8 cellular contexts compared by ENCODE assay signal in the genomic region with DNA sequence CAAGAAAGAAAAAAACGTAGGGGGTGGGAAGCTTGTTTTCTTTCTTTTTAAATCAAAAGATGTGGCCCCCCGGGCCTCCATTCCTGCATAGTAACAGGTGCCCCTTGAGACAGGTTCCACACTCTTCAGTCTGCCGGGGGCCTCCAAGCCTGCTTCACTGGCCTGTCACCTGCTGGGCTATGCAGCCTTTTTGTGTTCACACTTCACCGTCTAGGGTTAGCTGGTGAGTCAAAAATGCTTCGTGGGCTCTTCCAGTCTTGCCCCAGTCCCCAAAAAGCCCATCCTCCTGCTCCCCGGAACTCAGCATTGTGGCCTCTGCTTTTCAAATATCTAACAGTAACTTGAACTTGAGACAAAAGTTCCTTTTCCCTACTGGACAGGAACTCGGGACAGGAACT.
DNase-seq lines count a peak whose midpoint lies in the region; ATAC-seq and TF ChIP-seq lines count a peak whose summit lies in the region.

No MANE protein-coding gene starts in this region.

- H3K36me3 ChIP-seq in Peyer's patch (peaks cover 0 to 43% (median 0%) of the 10 kb centered on the region in 3 donors), left lung (peaks cover 0 to 54% of the 10 kb centered on the region in 2 donors)

- ATAC-seq in left lung, result no peak
- no peak for ATAC-seq in GM19035 (IDR thresholded peaks at IDR 0.05; ENCODE audit: unreplicated experiment)

- H3K4me3 ChIP-seq in Peyer's patch (no peak overlapping the region), left lung (no peak overlapping the region)

- intact Hi-C loops in left lung (cut with DNase I), result no loop called here

- H3K27ac ChIP-seq in Peyer's patch (peak overlapping the region; percentile 77 to 90 (median 86)), left lung (peak overlapping the region; percentile 90 to 97), substantia nigra (ENCODE audit: low read depth, low read length, poor library complexity, severe bottlenecking) (peak overlapping the region; percentile 96)

- peaks cover 72% of the 10 kb centered on the region for H3K36me3 Mint-ChIP-seq in activated naive CD8-positive, alpha-beta T cell treated with anti-CD3 and anti-CD28 coated beads for 36 hours

- peaks cover 80% of the 10 kb centered on the region for H3K4me1 Mint-ChIP-seq in activated naive CD8-positive, alpha-beta T cell treated with anti-CD3 and anti-CD28 coated beads for 36 hours

- H3K4me1 ChIP-seq in Peyer's patch, result peaks cover 6 to 41% (median 35%) of the 10 kb centered on the region in 4 donors
- peaks cover 43 to 49% of the 10 kb centered on the region in 2 donors for H3K4me1 ChIP-seq in left lung

- peak overlapping the region; percentile 51 for H3K4me3 Mint-ChIP-seq in activated naive CD8-positive, alpha-beta T cell treated with anti-CD3 and anti-CD28 coated beads for 36 hours

- H3K9me3 ChIP-seq in Peyer's patch (no peaks in the 10 kb centered on the region), left lung (no peaks in the 10 kb centered on the region)

- no peak for TF ChIP-seq CTCF in Peyer's patch (IDR thresholded peaks at IDR 0.05)
- TF ChIP-seq CTCF in left lung (IDR thresholded peaks at IDR 0.05), result no peak

- H3K27me3 ChIP-seq in Peyer's patch (no peaks in the 10 kb centered on the region), left lung (no peaks in the 10 kb centered on the region)

- H3K27me3 Mint-ChIP-seq in activated naive CD8-positive, alpha-beta T cell treated with anti-CD3 and anti-CD28 coated beads for 36 hours, result no peaks in the 10 kb centered on the region

- no peak for DNase-seq in Peyer's patch
- peak; percentile 28 for DNase-seq in activated naive CD8-positive, alpha-beta T cell treated with anti-CD3 and anti-CD28 coated beads for 36 hours
- peak in 1 of 2 donors; percentile 31 for DNase-seq in left lung
- no peak for DNase-seq in substantia nigra (lab: John Stamatoyannopoulos, UW)
- no peak for DNase-seq in DMS79 (lab: John Stamatoyannopoulos, UW)
- DNase-seq in stimulated activated CD4-positive, alpha-beta T cell treated with anti-CD3 and anti-CD28 coated beads, Interleukin-12 subunit alpha, Interleukin-12 subunit beta, amount 100 ng/mL, for 4 hours, result no peak
- DNase-seq in epidermal melanocyte (ENCODE audit: insufficient read length, low spot score), result no peak

- TF ChIP-seq POLR2A in Peyer's patch (IDR thresholded peaks at IDR 0.05), result no peak

- peak overlapping the region; percentile 96 for H3K27ac Mint-ChIP-seq in activated naive CD8-positive, alpha-beta T cell treated with anti-CD3 and anti-CD28 coated beads for 36 hours

- H3K9me3 Mint-ChIP-seq in activated naive CD8-positive, alpha-beta T cell treated with anti-CD3 and anti-CD28 coated beads for 36 hours, result no peaks in the 10 kb centered on the region
